Comparison of ENCODE assay signal across 2 cellular contexts in the genomic region with DNA sequence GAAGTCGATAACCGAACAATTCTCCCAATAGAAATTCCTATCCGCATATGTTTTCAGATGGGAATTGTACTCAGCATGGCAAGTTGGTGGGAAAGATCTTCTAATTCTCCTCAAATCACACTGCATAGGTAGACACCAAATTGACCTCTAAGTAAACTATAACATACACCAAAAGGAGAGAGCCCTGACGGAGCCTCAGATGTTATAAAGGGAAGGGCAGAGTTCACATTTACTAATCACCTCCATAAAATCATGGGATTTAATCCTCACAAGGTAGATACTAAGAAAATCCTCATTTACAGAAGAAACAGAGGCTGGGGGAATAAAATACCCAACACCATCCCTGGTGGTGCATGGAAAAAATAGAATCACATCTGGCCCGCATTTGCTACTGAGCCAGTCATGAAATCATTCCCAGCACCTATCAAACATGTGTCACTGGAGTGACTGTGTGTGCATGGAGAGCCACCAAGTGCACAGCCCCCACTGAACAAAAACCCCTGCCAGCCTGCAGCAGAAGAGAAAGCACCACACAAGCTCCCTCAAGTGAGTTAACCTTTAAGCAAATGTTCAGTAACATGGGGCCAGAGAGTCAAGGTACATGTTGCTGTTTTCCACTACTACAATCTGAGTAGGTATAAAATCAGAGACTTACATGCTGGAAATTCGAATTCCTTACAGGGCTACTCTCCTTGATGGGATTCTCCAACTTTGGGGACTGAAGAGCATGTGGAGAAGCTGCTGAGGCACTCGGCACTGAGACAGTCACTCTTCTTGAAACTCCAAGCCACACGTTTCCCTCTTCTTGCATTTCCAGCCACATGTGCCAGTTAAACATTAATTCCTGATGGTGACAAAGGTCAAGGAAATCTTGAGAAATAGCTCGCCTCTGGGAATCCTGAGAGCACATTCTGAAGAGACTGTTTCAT.
TF ChIP-seq lines count a peak whose summit lies in the region.

A gene with protein sequence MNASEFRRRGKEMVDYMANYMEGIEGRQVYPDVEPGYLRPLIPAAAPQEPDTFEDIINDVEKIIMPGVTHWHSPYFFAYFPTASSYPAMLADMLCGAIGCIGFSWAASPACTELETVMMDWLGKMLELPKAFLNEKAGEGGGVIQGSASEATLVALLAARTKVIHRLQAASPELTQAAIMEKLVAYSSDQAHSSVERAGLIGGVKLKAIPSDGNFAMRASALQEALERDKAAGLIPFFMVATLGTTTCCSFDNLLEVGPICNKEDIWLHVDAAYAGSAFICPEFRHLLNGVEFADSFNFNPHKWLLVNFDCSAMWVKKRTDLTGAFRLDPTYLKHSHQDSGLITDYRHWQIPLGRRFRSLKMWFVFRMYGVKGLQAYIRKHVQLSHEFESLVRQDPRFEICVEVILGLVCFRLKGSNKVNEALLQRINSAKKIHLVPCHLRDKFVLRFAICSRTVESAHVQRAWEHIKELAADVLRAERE (minus strand): TSS at position 776 of the 929 bp plus-strand sequence. CDS start 21,320 bp downstream, outside the sequence.

TF ChIP-seq in H1, 55 proteins besides CTCF, POLR2A, EP300 and RAD21:
- TF ChIP-seq KDM1A (IDR thresholded peaks at IDR 0.05; ENCODE audit: borderline replicate concordance, low read length) (no peak), TBP (IDR thresholded peaks at IDR 0.05; ENCODE audit: low read depth, low read length) (no peak), POLR2AphosphoS5 (IDR thresholded peaks at IDR 0.05; ENCODE audit: low read depth, low read length) (no peak), KDM5A (IDR thresholded peaks at IDR 0.05; ENCODE audit: low read length) (no peak), CTBP2 (IDR thresholded peaks at IDR 0.05; ENCODE audit: borderline replicate concordance, insufficient read depth, insufficient read length, low read length) (no peak), SIRT6 (IDR thresholded peaks at IDR 0.05; ENCODE audit: low read length) (no peak), FOSL1 (IDR thresholded peaks at IDR 0.05; ENCODE audit: insufficient read depth, low read depth, low read length) (no peak), RFX5 (IDR thresholded peaks at IDR 0.05; ENCODE audit: borderline replicate concordance, low read depth, low read length) (no peak), BRCA1 (IDR thresholded peaks at IDR 0.05; ENCODE audit: low read depth, low read length) (no peak), EGR1 (IDR thresholded peaks at IDR 0.05; ENCODE audit: borderline replicate concordance, low read depth, low read length) (no peak)
- TF ChIP-seq, protein P1, sequence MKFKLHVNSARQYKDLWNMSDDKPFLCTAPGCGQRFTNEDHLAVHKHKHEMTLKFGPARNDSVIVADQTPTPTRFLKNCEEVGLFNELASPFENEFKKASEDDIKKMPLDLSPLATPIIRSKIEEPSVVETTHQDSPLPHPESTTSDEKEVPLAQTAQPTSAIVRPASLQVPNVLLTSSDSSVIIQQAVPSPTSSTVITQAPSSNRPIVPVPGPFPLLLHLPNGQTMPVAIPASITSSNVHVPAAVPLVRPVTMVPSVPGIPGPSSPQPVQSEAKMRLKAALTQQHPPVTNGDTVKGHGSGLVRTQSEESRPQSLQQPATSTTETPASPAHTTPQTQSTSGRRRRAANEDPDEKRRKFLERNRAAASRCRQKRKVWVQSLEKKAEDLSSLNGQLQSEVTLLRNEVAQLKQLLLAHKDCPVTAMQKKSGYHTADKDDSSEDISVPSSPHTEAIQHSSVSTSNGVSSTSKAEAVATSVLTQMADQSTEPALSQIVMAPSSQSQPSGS (IDR thresholded peaks at IDR 0.05; ENCODE audit: low read length): no peak
- TF ChIP-seq, protein P2, sequence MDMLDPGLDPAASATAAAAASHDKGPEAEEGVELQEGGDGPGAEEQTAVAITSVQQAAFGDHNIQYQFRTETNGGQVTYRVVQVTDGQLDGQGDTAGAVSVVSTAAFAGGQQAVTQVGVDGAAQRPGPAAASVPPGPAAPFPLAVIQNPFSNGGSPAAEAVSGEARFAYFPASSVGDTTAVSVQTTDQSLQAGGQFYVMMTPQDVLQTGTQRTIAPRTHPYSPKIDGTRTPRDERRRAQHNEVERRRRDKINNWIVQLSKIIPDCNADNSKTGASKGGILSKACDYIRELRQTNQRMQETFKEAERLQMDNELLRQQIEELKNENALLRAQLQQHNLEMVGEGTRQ (IDR thresholded peaks at IDR 0.05; ENCODE audit: low read length): no peak

TF ChIP-seq in liver, 16 proteins besides CTCF, POLR2A, EP300 and RAD21:
- TF ChIP-seq FOXA1 (IDR thresholded peaks at IDR 0.05) (no peak), FOXA2 (IDR thresholded peaks at IDR 0.05) (peak; percentile 15), HNF4G (IDR thresholded peaks at IDR 0.05) (peak; percentile 67), SP1 (IDR thresholded peaks at IDR 0.05) (peak; percentile 84), YY1 (IDR thresholded peaks at IDR 0.05) (peak; percentile 31), JUND (IDR thresholded peaks at IDR 0.05) (peak; percentile 54 to 67), TAF1 (conservative IDR thresholded peaks at IDR 0.05) (peak; percentile 78), RXRA (IDR thresholded peaks at IDR 0.05) (peak; percentile 50 to 71), GABPA (IDR thresholded peaks at IDR 0.05 in 1 of 2, conservative IDR thresholded peaks at IDR 0.05 in 1 of 2) (peak in 1 of 2 donors; percentile 13), NR2F2 (IDR thresholded peaks at IDR 0.05) (no peak), HNF4A (conservative IDR thresholded peaks at IDR 0.05) (peak; percentile 81 to 88), EGR1 (IDR thresholded peaks at IDR 0.05; ENCODE audit: low read depth in 2 of 2) (no peak)
- TF ChIP-seq, protein P3, sequence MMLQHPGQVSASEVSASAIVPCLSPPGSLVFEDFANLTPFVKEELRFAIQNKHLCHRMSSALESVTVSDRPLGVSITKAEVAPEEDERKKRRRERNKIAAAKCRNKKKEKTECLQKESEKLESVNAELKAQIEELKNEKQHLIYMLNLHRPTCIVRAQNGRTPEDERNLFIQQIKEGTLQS (IDR thresholded peaks at IDR 0.05): no peak
- TF ChIP-seq, protein P4, sequence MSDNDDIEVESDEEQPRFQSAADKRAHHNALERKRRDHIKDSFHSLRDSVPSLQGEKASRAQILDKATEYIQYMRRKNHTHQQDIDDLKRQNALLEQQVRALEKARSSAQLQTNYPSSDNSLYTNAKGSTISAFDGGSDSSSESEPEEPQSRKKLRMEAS (IDR thresholded peaks at IDR 0.05): peak; percentile 53
- TF ChIP-seq, protein P5, sequence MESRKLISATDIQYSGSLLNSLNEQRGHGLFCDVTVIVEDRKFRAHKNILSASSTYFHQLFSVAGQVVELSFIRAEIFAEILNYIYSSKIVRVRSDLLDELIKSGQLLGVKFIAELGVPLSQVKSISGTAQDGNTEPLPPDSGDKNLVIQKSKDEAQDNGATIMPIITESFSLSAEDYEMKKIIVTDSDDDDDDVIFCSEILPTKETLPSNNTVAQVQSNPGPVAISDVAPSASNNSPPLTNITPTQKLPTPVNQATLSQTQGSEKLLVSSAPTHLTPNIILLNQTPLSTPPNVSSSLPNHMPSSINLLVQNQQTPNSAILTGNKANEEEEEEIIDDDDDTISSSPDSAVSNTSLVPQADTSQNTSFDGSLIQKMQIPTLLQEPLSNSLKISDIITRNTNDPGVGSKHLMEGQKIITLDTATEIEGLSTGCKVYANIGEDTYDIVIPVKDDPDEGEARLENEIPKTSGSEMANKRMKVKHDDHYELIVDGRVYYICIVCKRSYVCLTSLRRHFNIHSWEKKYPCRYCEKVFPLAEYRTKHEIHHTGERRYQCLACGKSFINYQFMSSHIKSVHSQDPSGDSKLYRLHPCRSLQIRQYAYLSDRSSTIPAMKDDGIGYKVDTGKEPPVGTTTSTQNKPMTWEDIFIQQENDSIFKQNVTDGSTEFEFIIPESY (IDR thresholded peaks at IDR 0.05): no peak
- TF ChIP-seq, protein P6, sequence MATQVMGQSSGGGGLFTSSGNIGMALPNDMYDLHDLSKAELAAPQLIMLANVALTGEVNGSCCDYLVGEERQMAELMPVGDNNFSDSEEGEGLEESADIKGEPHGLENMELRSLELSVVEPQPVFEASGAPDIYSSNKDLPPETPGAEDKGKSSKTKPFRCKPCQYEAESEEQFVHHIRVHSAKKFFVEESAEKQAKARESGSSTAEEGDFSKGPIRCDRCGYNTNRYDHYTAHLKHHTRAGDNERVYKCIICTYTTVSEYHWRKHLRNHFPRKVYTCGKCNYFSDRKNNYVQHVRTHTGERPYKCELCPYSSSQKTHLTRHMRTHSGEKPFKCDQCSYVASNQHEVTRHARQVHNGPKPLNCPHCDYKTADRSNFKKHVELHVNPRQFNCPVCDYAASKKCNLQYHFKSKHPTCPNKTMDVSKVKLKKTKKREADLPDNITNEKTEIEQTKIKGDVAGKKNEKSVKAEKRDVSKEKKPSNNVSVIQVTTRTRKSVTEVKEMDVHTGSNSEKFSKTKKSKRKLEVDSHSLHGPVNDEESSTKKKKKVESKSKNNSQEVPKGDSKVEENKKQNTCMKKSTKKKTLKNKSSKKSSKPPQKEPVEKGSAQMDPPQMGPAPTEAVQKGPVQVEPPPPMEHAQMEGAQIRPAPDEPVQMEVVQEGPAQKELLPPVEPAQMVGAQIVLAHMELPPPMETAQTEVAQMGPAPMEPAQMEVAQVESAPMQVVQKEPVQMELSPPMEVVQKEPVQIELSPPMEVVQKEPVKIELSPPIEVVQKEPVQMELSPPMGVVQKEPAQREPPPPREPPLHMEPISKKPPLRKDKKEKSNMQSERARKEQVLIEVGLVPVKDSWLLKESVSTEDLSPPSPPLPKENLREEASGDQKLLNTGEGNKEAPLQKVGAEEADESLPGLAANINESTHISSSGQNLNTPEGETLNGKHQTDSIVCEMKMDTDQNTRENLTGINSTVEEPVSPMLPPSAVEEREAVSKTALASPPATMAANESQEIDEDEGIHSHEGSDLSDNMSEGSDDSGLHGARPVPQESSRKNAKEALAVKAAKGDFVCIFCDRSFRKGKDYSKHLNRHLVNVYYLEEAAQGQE (IDR thresholded peaks at IDR 0.05): peak; percentile 43
